ENCODE assay signal across 34 cellular contexts in genomic region chr18:74425876-74426275, GRCh38. TPM values are rescaled to one million over a fixed set of nuclear protein-coding genes. Genes with fewer than 3 reads are reported as not detected.
"Had no signal": no experiment of that assay in that cellular context is flagged by ENCODE, and none has a peak within 500 bp of the region (broad histone marks: within the 10 kb centered on the region; RNA-seq: fewer than 3 reads in every experiment).

No MANE protein-coding gene starts in this region.

- H3K4me3 Mint-ChIP-seq: naive B cell; naive thymus-derived CD8-positive, alpha-beta T cell; natural killer cell treated with Interleukin-12 subunit alpha and Interleukin-12 subunit beta and Interleukin-15 and Interleukin-18, amount 100 ng/mL, for 72 hours; neural progenitor cell; stimulated activated effector memory CD8-positive, alpha-beta T cell treated with anti-CD3 and anti-CD28 coated beads, Interleukin-12 subunit alpha, Interleukin-12 subunit beta, amount 100 ng/mL, for 72 hours; stimulated activated naive B cell treated with anti-CD40 and anti-IgM and Interleukin-4, amounts not matched to agents 10 μg/mL and 1 μg/mL and 100 μg/mL, for 72 hours; stimulated activated naive CD8-positive, alpha-beta T cell treated with anti-CD3 and anti-CD28 coated beads, Interleukin-15, Interleukin-2, amounts not matched to agents 100 ng/mL and 50 ng/mL, for 24 hours had no signal

- H3K27me3 ChIP-seq: neural progenitor cell, pancreas, right atrium auricular region, right lobe of liver, spleen, thyroid gland, tibial nerve, upper lobe of left lung, vagina had no signal

- H3K9me3 Mint-ChIP-seq: natural killer cell treated with Interleukin-12 subunit alpha and Interleukin-12 subunit beta and Interleukin-15 and Interleukin-18, amount 100 ng/mL, for 72 hours; stimulated activated effector memory CD8-positive, alpha-beta T cell treated with anti-CD3 and anti-CD28 coated beads, Interleukin-12 subunit alpha, Interleukin-12 subunit beta, amount 100 ng/mL, for 72 hours; stimulated activated naive CD8-positive, alpha-beta T cell treated with anti-CD3 and anti-CD28 coated beads, Interleukin-15, Interleukin-2, amounts not matched to agents 100 ng/mL and 50 ng/mL, for 24 hours had no signal

- H3K27me3 Mint-ChIP-seq: naive thymus-derived CD8-positive, alpha-beta T cell; stimulated activated naive CD8-positive, alpha-beta T cell treated with anti-CD3 and anti-CD28 coated beads, Interleukin-15, Interleukin-2, amounts not matched to agents 100 ng/mL and 50 ng/mL, for 24 hours had no signal

- H3K4me1 ChIP-seq: pancreas, prostate gland, right atrium auricular region, right lobe of liver, spleen, stomach, thyroid gland, tibial nerve, upper lobe of left lung had no signal

- H3K4me1 Mint-ChIP-seq: naive B cell; neural progenitor cell; stimulated activated effector memory CD8-positive, alpha-beta T cell treated with anti-CD3 and anti-CD28 coated beads, Interleukin-12 subunit alpha, Interleukin-12 subunit beta, amount 100 ng/mL, for 72 hours; stimulated activated naive B cell treated with anti-CD40 and anti-IgM and Interleukin-4, amounts not matched to agents 10 μg/mL and 1 μg/mL and 100 μg/mL, for 72 hours had no signal

- DNase-seq: naive B cell; naive thymus-derived CD8-positive, alpha-beta T cell; nucleus accumbens; pancreas; retina; right lobe of liver; spleen; stimulated activated CD4-positive, alpha-beta T cell treated with anti-CD3 and anti-CD28 coated beads, Interleukin-12 subunit alpha, Interleukin-12 subunit beta, amount 100 ng/mL, for 4 hours; stimulated activated CD4-positive, alpha-beta T cell treated with anti-CD3 and anti-CD28 coated beads, Interleukin-1b, Interleukin-23, amount 100 ng/mL, for 48 hours; stimulated activated CD4-positive, alpha-beta T cell treated with anti-CD3 and anti-CD28 coated beads, Interleukin-4, amount 100 ng/mL, for 1 hour; stimulated activated naive B cell treated with anti-CD40 and anti-IgM and Interleukin-4, amounts not matched to agents 10 μg/mL and 1 μg/mL and 100 μg/mL, for 72 hours; stimulated activated naive CD4-positive, alpha-beta T cell treated with Interleukin-2 at 50 U/mL for 16 hours; stomach; thyroid gland; trophoblast cell; upper lobe of left lung had no signal

- ATAC-seq: naive thymus-derived CD8-positive, alpha-beta T cell; natural killer cell treated with Interleukin-12 subunit alpha and Interleukin-12 subunit beta and Interleukin-15 and Interleukin-18, amount 100 ng/mL, for 72 hours; pancreas; right lobe of liver; stimulated activated effector memory CD8-positive, alpha-beta T cell treated with anti-CD3 and anti-CD28 coated beads, Interleukin-12 subunit alpha, Interleukin-12 subunit beta, amount 100 ng/mL, for 72 hours; stimulated activated naive B cell treated with anti-CD40 and anti-IgM and Interleukin-4, amounts not matched to agents 10 μg/mL and 1 μg/mL and 100 μg/mL, for 72 hours had no signal

- H3K36me3 ChIP-seq: neural progenitor cell, neutrophil, pancreas, prostate gland, right atrium auricular region, right lobe of liver, spleen, stomach, thoracic aorta, thyroid gland, tibial nerve, upper lobe of left lung, vagina had no signal

- H3K4me3 ChIP-seq: neural progenitor cell, pancreas, prostate gland, right atrium auricular region, right lobe of liver, skin epidermis, smooth muscle cell, spleen, stomach, thoracic aorta, thyroid gland, tibial nerve, upper lobe of left lung, vagina had no signal

- H3K9me3 ChIP-seq: neutrophil, pancreas, prostate gland, right lobe of liver, stomach, thoracic aorta, thyroid gland, vagina had no signal

- H3K27ac ChIP-seq: neural progenitor cell, neutrophil, pancreas, prostate gland, right atrium auricular region, right lobe of liver, skin epidermis, stomach, thoracic aorta, thyroid gland, tibial nerve, upper lobe of left lung, vagina had no signal

- H3K27ac Mint-ChIP-seq: natural killer cell treated with Interleukin-12 subunit alpha and Interleukin-12 subunit beta and Interleukin-15 and Interleukin-18, amount 100 ng/mL, for 72 hours; neural progenitor cell; stimulated activated effector memory CD8-positive, alpha-beta T cell treated with anti-CD3 and anti-CD28 coated beads, Interleukin-12 subunit alpha, Interleukin-12 subunit beta, amount 100 ng/mL, for 72 hours; stimulated activated naive B cell treated with anti-CD40 and anti-IgM and Interleukin-4, amounts not matched to agents 10 μg/mL and 1 μg/mL and 100 μg/mL, for 72 hours; stimulated activated naive CD8-positive, alpha-beta T cell treated with anti-CD3 and anti-CD28 coated beads, Interleukin-15, Interleukin-2, amounts not matched to agents 100 ng/mL and 50 ng/mL, for 24 hours had no signal

- H3K9ac ChIP-seq: neural progenitor cell had no signal

- H3K36me3 Mint-ChIP-seq: naive thymus-derived CD8-positive, alpha-beta T cell; natural killer cell treated with Interleukin-12 subunit alpha and Interleukin-12 subunit beta and Interleukin-15 and Interleukin-18, amount 100 ng/mL, for 72 hours; stimulated activated effector memory CD8-positive, alpha-beta T cell treated with anti-CD3 and anti-CD28 coated beads, Interleukin-12 subunit alpha, Interleukin-12 subunit beta, amount 100 ng/mL, for 72 hours had no signal

- H3K4me2 ChIP-seq: neural progenitor cell, smooth muscle cell had no signal

RNA-seq across cellular contexts. Expression of gene DIPK1C, which starts 31.2 kb away (rescaled TPM):
- total RNA-seq: natural killer cell treated with Interleukin-12 subunit alpha and Interleukin-12 subunit beta and Interleukin-15 and Interleukin-18, amount 100 ng/mL, for 72 hours; osteocyte; posterior vena cava; pulmonary artery endothelial cell; smooth muscle cell; subcutaneous adipose tissue; thoracic aorta; thyroid gland; ureter; vagina had no signal
- polyA plus RNA-seq: neural cell, smooth muscle cell had no signal
